12 cellular contexts compared by ENCODE assay signal in genomic region chr1:198176179-198176578, GRCh38. TPM values are rescaled to one million over a fixed set of nuclear protein-coding genes. Genes with fewer than 3 reads are reported as not detected.
DNase-seq lines count a peak whose midpoint lies in the region; ATAC-seq and TF ChIP-seq lines count a peak whose summit lies in the region.
"Had no signal": no experiment of that assay in that cellular context is flagged by ENCODE, and none has a peak within 500 bp of the region (broad histone marks: within the 10 kb centered on the region; RNA-seq: fewer than 3 reads in every experiment).

No MANE protein-coding gene starts in this region.

- CTCF ChIA-PET in activated B cell treated with CpG ODN at 0.5 μM for 24 hours (lab: Charles Lee) (interaction anchor here (1.1 to 1.6 kb wide), 2 partner anchors 18 to 345 kb away, joined by 3 read pairs; no protein-coding TSS in a partner anchor), GM10248 (lab: Yijun Ruan, JAX) (interaction anchor here (1.0 to 1.6 kb wide), 5 partner anchors 10 to 34 kb away, joined by 3 to 5 read pairs (median 4); no protein-coding TSS in a partner anchor)

- no peaks in the 10 kb centered on the region for H3K36me3 Mint-ChIP-seq in activated B cell treated with CpG ODN at 0.5 μM for 24 hours (ENCODE audit: low read depth)
- H3K36me3 Mint-ChIP-seq in natural killer cell: no peaks in the 10 kb centered on the region

- H3K4me1 Mint-ChIP-seq in activated B cell treated with CpG ODN at 0.5 μM for 24 hours (peaks cover 83% of the 10 kb centered on the region), natural killer cell (peaks cover 77 to 84% of the 10 kb centered on the region in 2 donors)

- no peak for DNase-seq in activated B cell treated with CpG ODN at 0.5 μM for 24 hours
- DNase-seq in natural killer cell: no peak
- DNase-seq in GM10248 (ENCODE audit: extremely low spot score): no peak
- DNase-seq in NCI-H2227 treated with DMSO at 0.1 percent for 48 hours (lab: John Stamatoyannopoulos, UW): no peak
- no peak for DNase-seq in NCI-H1092 (lab: John Stamatoyannopoulos, UW)
- DNase-seq: colonic mucosa, DMS79 treated with DMSO at 0.1 percent for 48 hours, mammary epithelial cell, NCI-H345, sigmoid colon had no signal

- ATAC-seq in GM18870 (IDR thresholded peaks at IDR 0.05; ENCODE audit: unreplicated experiment) (peak; percentile 2), HG02798 (IDR thresholded peaks at IDR 0.05; ENCODE audit: poor library complexity, unreplicated experiment) (peak; percentile 9), activated B cell treated with CpG ODN at 0.5 μM for 24 hours (ENCODE audit: low read depth) (no peak), natural killer cell (no peak)

- TF ChIP-seq CTCF in activated B cell treated with CpG ODN at 0.5 μM for 24 hours (IDR thresholded peaks at IDR 0.05) (no peak), natural killer cell (IDR thresholded peaks at IDR 0.05) (no peak), GM10248 (IDR thresholded peaks at IDR 0.05; ENCODE audit: control extremely low read depth, extremely low read depth, low read depth, missing control alignments) (no peak)

- POLR2A ChIA-PET in activated B cell treated with CpG ODN at 0.5 μM for 24 hours (lab: Charles Lee) (interaction anchor here (5.5 kb wide), 1 partner anchor 18 kb away, joined by 46 read pairs; the partner anchor contains the start of gene NEK7), GM10248 (lab: Yijun Ruan, JAX) (no interaction called here)

- H3K4me3 Mint-ChIP-seq in activated B cell treated with CpG ODN at 0.5 μM for 24 hours (peak overlapping the region; percentile 53), natural killer cell (no peak overlapping the region)

- intact Hi-C loops in activated B cell treated with CpG ODN at 0.5 μM for 24 hours (cut with micrococcal nuclease): loop anchor here (5.0 kb wide), 1 partner anchor 76 kb away; no protein-coding TSS in a partner anchor
- intact Hi-C loops in natural killer cell (cut with micrococcal nuclease): no loop called here

- H3K27ac Mint-ChIP-seq in activated B cell treated with CpG ODN at 0.5 μM for 24 hours (peak overlapping the region; percentile 74), natural killer cell (peak overlapping the region; percentile 68)

- H3K27me3 Mint-ChIP-seq in activated B cell treated with CpG ODN at 0.5 μM for 24 hours (no peaks in the 10 kb centered on the region), natural killer cell (ENCODE audit: low read depth in 2 of 2) (no peaks in the 10 kb centered on the region)

- H3K9me3 Mint-ChIP-seq in activated B cell treated with CpG ODN at 0.5 μM for 24 hours (no peaks in the 10 kb centered on the region), natural killer cell (no peaks in the 10 kb centered on the region)

RNA-seq across cellular contexts. Expression of gene NEK7, which starts 19.4 kb away (rescaled TPM):
- 28.3 and 33.5 TPM in 2 replicates for total RNA-seq in activated B cell treated with CpG ODN at 0.5 μM for 24 hours
- 10 to 100 TPM; 34.1 to 57.5 (median 42.1) TPM for total RNA-seq in natural killer cell

Comparison
In these comparisons a context has a peak if more than half of its experiments do, and no peak if none do; other contexts are left out.
1. ATAC-seq: peak in GM18870 (single experiment) and HG02798 (single experiment); none in activated B cell treated with CpG ODN at 0.5 μM for 24 hours (single experiment) and natural killer cell (0 of 3).